Comparison of ENCODE assay signal across 8 cellular contexts in the genomic region with DNA sequence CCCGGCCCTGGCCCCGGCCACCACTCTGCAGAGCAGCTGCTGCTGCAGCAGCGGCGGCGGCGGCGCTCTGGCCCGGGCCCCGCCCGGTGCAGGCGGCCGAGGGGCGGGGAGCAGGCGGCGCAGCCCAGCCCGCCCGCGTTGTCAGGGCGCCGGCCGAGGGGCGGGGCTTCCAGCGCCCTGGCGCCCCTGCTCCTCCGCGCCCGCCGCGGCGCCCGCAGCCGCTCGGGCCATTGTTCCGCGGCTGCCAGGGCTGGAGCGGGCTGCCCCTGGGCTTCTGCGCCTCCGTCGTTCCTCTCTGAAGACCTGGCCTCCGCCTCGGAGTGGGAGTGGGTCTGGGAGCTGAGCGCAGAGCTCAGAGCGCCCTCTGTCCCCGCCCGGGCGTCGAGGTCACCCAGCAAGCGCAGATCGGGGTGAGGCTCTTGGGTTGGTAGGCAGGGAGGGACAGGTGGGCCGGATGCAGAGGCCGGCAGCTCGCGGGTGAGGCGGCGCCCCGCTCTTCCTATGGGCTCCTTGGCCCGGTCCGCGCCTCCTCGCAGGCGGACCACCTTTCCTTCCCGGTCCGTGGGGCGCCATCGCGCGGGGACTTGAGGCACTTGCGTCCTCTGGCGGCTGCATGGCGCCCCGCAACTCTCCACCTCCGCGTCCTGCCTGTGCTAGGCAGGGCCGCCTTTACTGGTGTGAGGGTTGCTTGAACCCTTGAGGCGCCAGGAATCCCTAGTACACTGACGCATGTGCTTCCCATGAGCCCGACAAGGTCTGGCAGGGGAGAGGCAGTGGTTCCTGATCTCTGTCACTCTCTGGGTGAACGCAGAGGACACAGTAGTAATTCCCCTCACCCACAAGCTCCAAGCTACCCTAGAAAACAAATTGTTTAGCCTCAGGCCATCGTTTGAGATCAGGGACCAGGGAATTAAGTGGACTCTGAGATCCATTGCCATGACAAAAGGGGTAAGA. TPM values are rescaled to one million over a fixed set of nuclear protein-coding genes. Genes with fewer than 3 reads are reported as not detected.
A peak's percentile ranks its signal among the peaks of the same experiment; 100 is the strongest.
DNase-seq lines count a peak whose midpoint lies in the region; ATAC-seq and TF ChIP-seq lines count a peak whose summit lies in the region.

A gene with protein sequence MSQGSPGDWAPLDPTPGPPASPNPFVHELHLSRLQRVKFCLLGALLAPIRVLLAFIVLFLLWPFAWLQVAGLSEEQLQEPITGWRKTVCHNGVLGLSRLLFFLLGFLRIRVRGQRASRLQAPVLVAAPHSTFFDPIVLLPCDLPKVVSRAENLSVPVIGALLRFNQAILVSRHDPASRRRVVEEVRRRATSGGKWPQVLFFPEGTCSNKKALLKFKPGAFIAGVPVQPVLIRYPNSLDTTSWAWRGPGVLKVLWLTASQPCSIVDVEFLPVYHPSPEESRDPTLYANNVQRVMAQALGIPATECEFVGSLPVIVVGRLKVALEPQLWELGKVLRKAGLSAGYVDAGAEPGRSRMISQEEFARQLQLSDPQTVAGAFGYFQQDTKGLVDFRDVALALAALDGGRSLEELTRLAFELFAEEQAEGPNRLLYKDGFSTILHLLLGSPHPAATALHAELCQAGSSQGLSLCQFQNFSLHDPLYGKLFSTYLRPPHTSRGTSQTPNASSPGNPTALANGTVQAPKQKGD (minus strand): TSS at position 69 of the 954 bp plus-strand sequence. CDS start 96 bp downstream, outside the sequence.

- no peaks in the 10 kb centered on the region for H3K27me3 ChIP-seq in left lung

- TF ChIP-seq CTCF in coronary artery (IDR thresholded peaks at IDR 0.05) (peak; percentile 96), left lung (IDR thresholded peaks at IDR 0.05) (peak; percentile 89 to 90)

- H3K9me3 Mint-ChIP-seq in activated CD4-positive, alpha-beta T cell treated with anti-CD3 and anti-CD28 coated beads, Interleukin-2, amount 10 ng/mL, durations not matched to agents 7 days and 5 days = no peaks in the 10 kb centered on the region

- no peaks in the 10 kb centered on the region for H3K36me3 ChIP-seq in left lung

- H3K4me3 ChIP-seq in coronary artery (peak within 1 kb of the TSS; percentile 90), left lung (peak within 1 kb of the TSS; percentile 86 to 87)

- peaks cover 11% of the 10 kb centered on the region for H3K36me3 Mint-ChIP-seq in activated CD4-positive, alpha-beta T cell treated with anti-CD3 and anti-CD28 coated beads, Interleukin-2, amount 10 ng/mL, durations not matched to agents 7 days and 5 days (ENCODE audit: low read depth)

- H3K27me3 Mint-ChIP-seq in activated CD4-positive, alpha-beta T cell treated with anti-CD3 and anti-CD28 coated beads, Interleukin-2, amount 10 ng/mL, durations not matched to agents 7 days and 5 days = no peaks in the 10 kb centered on the region

- ATAC-seq in HG03457 (IDR thresholded peaks at IDR 0.05; ENCODE audit: unreplicated experiment) = peak; percentile 69
- peak; percentile 95 for ATAC-seq in left lung

- POLR2A ChIA-PET in activated CD4-positive, alpha-beta T cell treated with anti-CD3 and anti-CD28 coated beads, Interleukin-2, amount 10 ng/mL, durations not matched to agents 7 days and 5 days (lab: Charles Lee) = interaction anchor here (0.6 to 0.7 kb wide), 4 partner anchors 25 to 70 kb away, joined by 3 read pairs; partner anchors contain the start of gene GOLGA8A

- no peaks in the 10 kb centered on the region for H3K9me3 ChIP-seq in left lung

- peaks cover 11 to 22% of the 10 kb centered on the region in 2 donors for H3K4me1 ChIP-seq in left lung

- intact Hi-C loops in left lung (cut with DNase I) = no loop called here

- DNase-seq in C1 segment of cervical spinal cord (lab: John Stamatoyannopoulos, UW) (peak; percentile 22 to 95 (median 84)), GM19240 (ENCODE audit: insufficient read length, low spot score) (peak; percentile 84), NCI-H526 (lab: John Stamatoyannopoulos, UW) (peak; percentile 80 to 93), coronary artery (ENCODE audit: low spot score) (peak; percentile 92), left lung (peak; percentile 90 to 98)
- DNase-seq in activated CD4-positive, alpha-beta T cell treated with anti-CD3 and anti-CD28 coated beads, Interleukin-2, amount 10 ng/mL, durations not matched to agents 7 days and 5 days = peak; percentile 94
- peak; percentile 82 for DNase-seq in stimulated activated CD4-positive, alpha-beta T cell treated with anti-CD3 and anti-CD28 coated beads, Interleukin-2, amount 100 ng/mL, for 4 hours (ENCODE audit: low read depth)

- peaks cover 54% of the 10 kb centered on the region for H3K4me1 Mint-ChIP-seq in activated CD4-positive, alpha-beta T cell treated with anti-CD3 and anti-CD28 coated beads, Interleukin-2, amount 10 ng/mL, durations not matched to agents 7 days and 5 days

- CTCF ChIA-PET in activated CD4-positive, alpha-beta T cell treated with anti-CD3 and anti-CD28 coated beads, Interleukin-2, amount 10 ng/mL, durations not matched to agents 7 days and 5 days (lab: Charles Lee) = interaction anchor here (0.6 to 3.8 kb wide), 24 partner anchors 9 to 272 kb away, joined by 3 to 31 read pairs (median 4); partner anchors contain the start of genes GOLGA8B, KATNBL1, NOP10 and NUTM1

- H3K27ac ChIP-seq in coronary artery = peak within 1 kb of the TSS; percentile 89 to 96
- peak within 1 kb of the TSS; percentile 98 to 99 for H3K27ac ChIP-seq in left lung

- peak within 1 kb of the TSS; percentile 98 for H3K27ac Mint-ChIP-seq in activated CD4-positive, alpha-beta T cell treated with anti-CD3 and anti-CD28 coated beads, Interleukin-2, amount 10 ng/mL, durations not matched to agents 7 days and 5 days

- peak within 1 kb of the TSS; percentile 97 for H3K4me3 Mint-ChIP-seq in activated CD4-positive, alpha-beta T cell treated with anti-CD3 and anti-CD28 coated beads, Interleukin-2, amount 10 ng/mL, durations not matched to agents 7 days and 5 days

RNA-seq across cellular contexts. Expression of the gene that starts here (rescaled TPM):
- total RNA-seq in activated CD4-positive, alpha-beta T cell treated with anti-CD3 and anti-CD28 coated beads, Interleukin-2, amount 10 ng/mL, durations not matched to agents 7 days and 5 days = 100 to 1,000 TPM in 1 of 2 experiments, 10 to 100 TPM in 1; 98.2 to 101 TPM
- total RNA-seq in left lung = 10 to 100 TPM; 38.8 to 46.3 TPM

Comparison
In these comparisons a context has a peak if more than half of its experiments do, and no peak if none do; other contexts are left out.
1. Peak in every context shown above with its lines: DNase-seq, ATAC-seq, H3K4me3 ChIP-seq and H3K27ac ChIP-seq.